Comparison of ENCODE assay signal across 9 cellular contexts in genomic region chr16:90046971-90047713, GRCh38. TPM values are rescaled to one million over a fixed set of nuclear protein-coding genes. Genes with fewer than 3 reads are reported as not detected.
DNase-seq lines count a peak whose midpoint lies in the region; ATAC-seq and TF ChIP-seq lines count a peak whose summit lies in the region.
"Had no signal": no experiment of that assay in that cellular context is flagged by ENCODE, and none has a peak within 500 bp of the region (broad histone marks: within the 10 kb centered on the region; RNA-seq: fewer than 3 reads in every experiment).

No MANE protein-coding gene starts in this region.

- no peak for ATAC-seq in HCT116

- H3K79me2 ChIP-seq in HCT116 (ENCODE audit: insufficient read depth, low read length) (no peaks in the 10 kb centered on the region), Karpas-422 (ENCODE audit: low read length) (no peaks in the 10 kb centered on the region)

- H3K27me3 ChIP-seq in HCT116 (ENCODE audit: insufficient read depth, low read length) (no peaks in the 10 kb centered on the region), iPS-18a (ENCODE audit: control insufficient read depth, insufficient read depth, low read length) (no peaks in the 10 kb centered on the region), Karpas-422 (ENCODE audit: low read length) (no peaks in the 10 kb centered on the region)

- H3K27ac ChIP-seq in HCT116 (ENCODE audit: low read depth, low read length) (no peak overlapping the region; the same call in 1 of the 2 replicates), iPS-18a (ENCODE audit: low read length) (no peak overlapping the region), Karpas-422 (ENCODE audit: low read length) (no peak overlapping the region)

- TF ChIP-seq RAD21 in HCT116 (IDR thresholded peaks at IDR 0.05; ENCODE audit: low read depth): no peak

- DNase-seq in HCT116 (ENCODE audit: low read depth, low spot score) (no peak), astrocyte of the cerebellum (ENCODE audit: low read depth) (no peak), skeletal muscle cell (ENCODE audit: low read depth) (no peak), DMS114 treated with DMSO at 0.1 percent for 48 hours (lab: John Stamatoyannopoulos, UW; ENCODE audit: unreplicated experiment) (no peak), Karpas-422 (no peak)
- DNase-seq in activated effector memory CD4-positive, alpha-beta T cell treated with anti-CD3 and anti-CD28 coated beads, Interleukin-2, amount 50 U/mL, for 16 hours: no peak
- no peak for DNase-seq in stimulated activated CD4-positive, alpha-beta T cell treated with anti-CD3 and anti-CD28 coated beads, Interleukin-2, amount 100 ng/mL, for 48 hours

- H4K20me1 ChIP-seq in HCT116 (ENCODE audit: insufficient read depth) (no peaks in the 10 kb centered on the region), Karpas-422 (ENCODE audit: insufficient read depth, low read depth, low read length) (no peaks in the 10 kb centered on the region; the same call in 1 of the 2 replicates)

- CTCF ChIA-PET in HCT116 (lab: Charles Lee): no interaction called here

- H3K4me3 ChIP-seq in HCT116 (replicated peaks in 1 of 2; ENCODE audit: low read depth in 1 of 2, low read length in 2 of 2) (no peak overlapping the region), astrocyte of the cerebellum (ENCODE audit: low read depth, low read length) (peak overlapping the region; percentile 29), iPS-18a (ENCODE audit: low read length) (peak overlapping the region; percentile 52), skeletal muscle cell (ENCODE audit: low read depth, low read length) (peak overlapping the region; percentile 41), Karpas-422 (ENCODE audit: low read length) (no peak overlapping the region)

- POLR2A ChIA-PET in HCT116 (lab: Charles Lee): no interaction called here

- no peak for TF ChIP-seq POLR2A in HCT116 (IDR thresholded peaks at IDR 0.05; ENCODE audit: borderline replicate concordance, extremely low read depth, insufficient read depth, insufficient read length)

- TF ChIP-seq CTCF in HCT116 (IDR thresholded peaks at IDR 0.05 in 2 of 3, conservative IDR thresholded peaks at IDR 0.05 in 1 of 3; ENCODE audit: borderline replicate concordance in 1 of 3, insufficient read depth in 1 of 3, low read depth in 2 of 3, low read length in 2 of 3) (no peak), astrocyte of the cerebellum (IDR thresholded peaks at IDR 0.05; ENCODE audit: low read depth, low read length, missing control alignments) (no peak)

- H3K4me1 ChIP-seq in HCT116 (ENCODE audit: control insufficient read depth in 1 of 2, insufficient read depth in 2 of 2, low read length in 2 of 2): peaks cover 15 to 38% of the 10 kb centered on the region in 2 experiments
- no peaks in the 10 kb centered on the region for H3K4me1 ChIP-seq in iPS-18a (ENCODE audit: control insufficient read depth, low read depth, low read length)
- no peaks in the 10 kb centered on the region; the same call in 1 of the 2 replicates for H3K4me1 ChIP-seq in Karpas-422 (ENCODE audit: low read length)

- H3K9ac ChIP-seq in HCT116 (ENCODE audit: low read length): no peak overlapping the region
- H3K9ac ChIP-seq in iPS-18a (ENCODE audit: low read length): no peak overlapping the region
- no peak overlapping the region for H3K9ac ChIP-seq in Karpas-422 (ENCODE audit: low read length)

- intact Hi-C loops in HCT116 (cut with micrococcal nuclease): no loop called here

- H3K9me2 ChIP-seq in HCT116 (ENCODE audit: insufficient read depth) (no peaks in the 10 kb centered on the region), Karpas-422 (replicated peaks; ENCODE audit: insufficient read depth, low read length) (no peaks in the 10 kb centered on the region)

- H2AFZ ChIP-seq in HCT116 (ENCODE audit: low read depth, low read length, poor library complexity, severe bottlenecking): no peak overlapping the region
- H2AFZ ChIP-seq in Karpas-422 (ENCODE audit: low read length): no peak overlapping the region

- RAD21 ChIA-PET in HCT116 (lab: Charles Lee; ENCODE audit: low non-redundant PET in 1 of 2, low total read pairs in 2 of 2, uncharacterized antibody in 2 of 2, unreplicated experiment in 2 of 2): no interaction called here

- in situ Hi-C loops in astrocyte of the cerebellum (cut with HindIII; ENCODE audit: low sequenced_read_pairs): no loop called here

- peaks cover 0 to 6% of the 10 kb centered on the region in 2 experiments; a peak in 1 of 4 replicates for H3K9me3 ChIP-seq in HCT116 (ENCODE audit: control insufficient read depth in 1 of 2, insufficient read depth in 1 of 2, low read depth in 1 of 2, low read length in 2 of 2)
- H3K9me3 ChIP-seq in iPS-18a (ENCODE audit: control insufficient read depth, low read depth, low read length): no peaks in the 10 kb centered on the region
- H3K9me3 ChIP-seq in Karpas-422 (ENCODE audit: low read length): no peaks in the 10 kb centered on the region

- BruUV-seq in HCT116 (replicated peaks; lab: Mats Ljungman, UMichigan): no TSS peak

- H3K4me2 ChIP-seq in HCT116 (ENCODE audit: low read length) (peak overlapping the region; percentile 24; the same call in 1 of the 2 replicates), Karpas-422 (ENCODE audit: low read depth, low read length, poor library complexity, severe bottlenecking) (no peak overlapping the region)

- H3K36me3 ChIP-seq in HCT116 (ENCODE audit: control insufficient read depth in 1 of 2, insufficient read depth in 2 of 2, low read length in 2 of 2) (peaks cover 8 to 16% of the 10 kb centered on the region in 2 experiments; a peak in 3 of 4 replicates), iPS-18a (ENCODE audit: control insufficient read depth, low read depth, low read length) (no peaks in the 10 kb centered on the region), Karpas-422 (ENCODE audit: insufficient read depth, low read length) (no peaks in the 10 kb centered on the region)

TF ChIP-seq in HCT116, 20 proteins besides CTCF, POLR2A, EP300 and RAD21:
- no peak for TF ChIP-seq CEBPB (IDR thresholded peaks at IDR 0.05; ENCODE audit: low read depth)
- no peak for TF ChIP-seq SP1 (IDR thresholded peaks at IDR 0.05; ENCODE audit: low read depth)
- no peak for TF ChIP-seq TCF7L2 (IDR thresholded peaks at IDR 0.05; ENCODE audit: borderline replicate concordance, extremely low read depth, insufficient read depth, insufficient read length)
- no peak for TF ChIP-seq MAX (IDR thresholded peaks at IDR 0.05)
- no peak for TF ChIP-seq JUND (IDR thresholded peaks at IDR 0.05)
- TF ChIP-seq REST (IDR thresholded peaks at IDR 0.05; ENCODE audit: low read depth): no peak
- TF ChIP-seq POLR2AphosphoS5 (IDR thresholded peaks at IDR 0.05; ENCODE audit: low read depth, low read length): no peak
- no peak for TF ChIP-seq EZH2 (IDR thresholded peaks at IDR 0.05)

RNA-seq across cellular contexts. Expression of gene DBNDD1, which starts 27.9 kb away (rescaled TPM):
- total RNA-seq in HCT116 (2021; ENCODE audit: unreplicated experiment): 60.2 TPM
- 51.1 and 61.3 TPM in 2 replicates for polyA plus RNA-seq in HCT116 (2012)
- total RNA-seq in Karpas-422 (2014; rRNA removed; shearing (Covaris generic); ENCODE audit: low replicate concordance): 0.43 TPM in 1 of 2 replicates, not detected in the other

RNA-seq across cellular contexts. Expression of gene PRDM7, which starts 30.0 kb away (rescaled TPM):
- total RNA-seq in HCT116 (2021; ENCODE audit: unreplicated experiment): 0.07 TPM
- polyA plus RNA-seq in HCT116 (2012): 0.05 and 0.10 TPM in 2 replicates
- total RNA-seq in Karpas-422 (2014; rRNA removed; shearing (Covaris generic); ENCODE audit: low replicate concordance): not detected in 2 replicates
- total RNA-seq: mononuclear cell had no signal

Comparison
In these comparisons a context has a peak if more than half of its experiments do, and no peak if none do; other contexts are left out.
1. H3K4me3 ChIP-seq: peak in astrocyte of the cerebellum (single experiment), iPS-18a (single experiment) and skeletal muscle cell (single experiment); none in HCT116 (0 of 2) and Karpas-422 (single experiment).
2. RNA of gene DBNDD1, which starts 27.9 kb away (total RNA-seq): 60.2 TPM in HCT116 (single experiment); 0.43 TPM in Karpas-422; every median in the first group is over 10 times any median in the second.